In the genomic region with DNA sequence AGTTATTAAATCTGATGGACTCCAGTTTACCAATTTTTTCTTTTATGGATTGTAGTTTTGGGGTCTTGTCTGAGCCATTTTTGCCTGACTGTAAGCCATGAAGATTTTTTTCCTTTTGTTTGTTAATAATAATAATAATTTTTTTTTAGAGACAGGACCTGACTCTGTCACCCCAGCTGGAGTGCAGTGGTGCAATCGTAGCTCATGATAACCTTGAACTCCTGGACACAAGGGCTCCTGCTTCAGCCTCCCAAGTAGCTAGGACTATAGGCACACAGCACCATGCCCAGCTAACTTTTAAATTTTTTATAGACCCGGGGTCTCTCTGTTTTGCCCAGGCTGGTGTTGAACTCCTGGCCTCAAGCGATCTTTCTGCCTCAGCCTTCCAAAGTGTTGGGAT, we compare ENCODE assay signal across 27 cellular contexts.
"Had no signal": no experiment of that assay in that cellular context is flagged by ENCODE, and none has a peak within 500 bp of the region (broad histone marks: within the 10 kb centered on the region; RNA-seq: fewer than 3 reads in every experiment).

No MANE protein-coding gene starts in this region.

- H3K27ac ChIP-seq: ascending aorta, body of pancreas, KMS-11, SK-N-MC, VCaP had no signal

- H3K9me3 ChIP-seq: ascending aorta, body of pancreas had no signal

- H3K27ac Mint-ChIP-seq: activated naive CD4-positive, alpha-beta T cell treated with anti-CD3 and anti-CD28 coated beads, Interleukin-2, amount 10 ng/mL, durations not matched to agents 7 days and 5 days; activated naive CD8-positive, alpha-beta T cell treated with anti-CD3 and anti-CD28 coated beads, Interleukin-2, amount 50 U/mL, for 24 hours had no signal

- H3K9ac ChIP-seq: KMS-11 had no signal

- H3K4me2 ChIP-seq: KMS-11 had no signal

- H3K4me3 ChIP-seq: ascending aorta, body of pancreas, SK-N-MC had no signal

- ATAC-seq: activated CD8-positive, alpha-beta T cell treated with anti-CD3 and anti-CD28 coated beads, Interleukin-2, amount 10 ng/mL, durations not matched to agents 7 days and 5 days; activated naive CD8-positive, alpha-beta T cell treated with anti-CD3 and anti-CD28 coated beads, Interleukin-2, amount 50 U/mL, for 24 hours; body of pancreas; Panc1; Right ventricle myocardium inferior had no signal

- DNase-seq: activated CD4-positive, alpha-beta T cell treated with anti-CD3 and anti-CD28 coated beads, Interleukin-2, amount 50 U/mL, for 4 hours; activated CD4-positive, CD25-positive, alpha-beta regulatory T cell; activated CD8-positive, alpha-beta memory T cell treated with anti-CD3 and anti-CD28 coated beads, Interleukin-2, amount 50 U/mL, for 48 hours; activated CD8-positive, alpha-beta T cell treated with anti-CD3 and anti-CD28 coated beads, Interleukin-2, amount 10 ng/mL, durations not matched to agents 7 days and 5 days; activated effector memory CD4-positive, alpha-beta T cell treated with anti-CD3 and anti-CD28 coated beads, Interleukin-2, amount 50 U/mL, for 16 hours; activated naive CD4-positive, alpha-beta T cell treated with anti-CD3 and anti-CD28 coated beads, Interleukin-2, amount 10 ng/mL, durations not matched to agents 7 days and 5 days; activated naive CD8-positive, alpha-beta T cell treated with anti-CD3 and anti-CD28 coated beads, Interleukin-2, amount 50 U/mL, for 24 hours; activated T-cell treated with anti-CD3 and anti-CD28 coated beads, Interleukin-2, amount 50 U/mL, for 1 hour; amniotic stem cell; body of pancreas; MM.1S; NCI-H1105; NCI-H1436; NCI-H1694 treated with DMSO at 0.1 percent for 48 hours; NCI-H2029 treated with DMSO at 0.1 percent for 48 hours; NCI-H345; NCI-H510A treated with DMSO at 0.1 percent for 48 hours; NCI-H69; NK-92 treated with Interleukin-12 subunit alpha and Interleukin-12 subunit beta, amount 100 ng/mL, for 24 hours; RPMI8226; T-helper 1 cell had no signal

- H3K4me3 Mint-ChIP-seq: activated CD8-positive, alpha-beta T cell treated with anti-CD3 and anti-CD28 coated beads, Interleukin-2, amount 10 ng/mL, durations not matched to agents 7 days and 5 days; activated naive CD4-positive, alpha-beta T cell treated with anti-CD3 and anti-CD28 coated beads, Interleukin-2, amount 10 ng/mL, durations not matched to agents 7 days and 5 days; activated naive CD8-positive, alpha-beta T cell treated with anti-CD3 and anti-CD28 coated beads, Interleukin-2, amount 50 U/mL, for 24 hours had no signal

- H3K27me3 Mint-ChIP-seq: activated naive CD4-positive, alpha-beta T cell treated with anti-CD3 and anti-CD28 coated beads, Interleukin-2, amount 10 ng/mL, durations not matched to agents 7 days and 5 days; activated naive CD8-positive, alpha-beta T cell treated with anti-CD3 and anti-CD28 coated beads, Interleukin-2, amount 50 U/mL, for 24 hours had no signal

- H3K27me3 ChIP-seq: ascending aorta, body of pancreas had no signal
